8 cellular contexts compared by ENCODE assay signal in genomic region chr1:97243973-97244560, GRCh38.
A peak's percentile ranks its signal among the peaks of the same experiment; 100 is the strongest.
DNase-seq lines count a peak whose midpoint lies in the region; ATAC-seq and TF ChIP-seq lines count a peak whose summit lies in the region.

No MANE protein-coding gene starts in this region.

- no peak overlapping the region for H2AFZ ChIP-seq in GM23338

- ATAC-seq in GM23338, result no peak
- ATAC-seq in GM21786 (IDR thresholded peaks at IDR 0.05; ENCODE audit: unreplicated experiment), result no peak

- no peak overlapping the region for H3K4me3 ChIP-seq in GM06990 (replicated peaks; ENCODE audit: low read depth, low read length)
- no peak overlapping the region for H3K4me3 ChIP-seq in GM23338

- H3K4me3 Mint-ChIP-seq in GM23338, result no peak overlapping the region
- no peak overlapping the region for H3K4me3 Mint-ChIP-seq in glutamatergic neuron (ENCODE audit: unreplicated experiment)

- H3F3A ChIP-seq in GM23338 (replicated peaks; ENCODE audit: low read depth), result no peaks in the 10 kb centered on the region

- no peaks in the 10 kb centered on the region for H3K9me2 ChIP-seq in GM23338 (ENCODE audit: insufficient read depth)

- H3K27me3 Mint-ChIP-seq in GM23338 (ENCODE audit: insufficient read depth, low read depth, poor library complexity) (no peaks in the 10 kb centered on the region), glutamatergic neuron (ENCODE audit: unreplicated experiment) (no peaks in the 10 kb centered on the region)

- H3K27ac Mint-ChIP-seq in GM23338, result no peak overlapping the region
- H3K27ac Mint-ChIP-seq in glutamatergic neuron (ENCODE audit: unreplicated experiment), result no peak overlapping the region

- H3K36me3 ChIP-seq in GM06990 (ENCODE audit: control insufficient read depth, insufficient read depth, low read length) (no peaks in the 10 kb centered on the region), GM23338 (ENCODE audit: insufficient read depth) (no peaks in the 10 kb centered on the region)

- H3K4me1 Mint-ChIP-seq in GM23338 (no peaks in the 10 kb centered on the region), glutamatergic neuron (ENCODE audit: low read depth, unreplicated experiment) (peaks cover 10% of the 10 kb centered on the region)

- H3K36me3 Mint-ChIP-seq in GM23338 (ENCODE audit: low read depth) (no peaks in the 10 kb centered on the region), glutamatergic neuron (ENCODE audit: unreplicated experiment) (no peaks in the 10 kb centered on the region)

- TF ChIP-seq CTCF in GM06990 (IDR thresholded peaks at IDR 0.05; ENCODE audit: insufficient read depth, low read length, poor library complexity, severe bottlenecking) (peak; percentile 23), GM23338 (conservative IDR thresholded peaks at IDR 0.05; ENCODE audit: low read depth in 2 of 2) (peak in 1 of 2 experiments; percentile 72; a peak in 3 of 4 replicates), glutamatergic neuron (IDR thresholded peaks at IDR 0.05; ENCODE audit: partially characterized antibody, unreplicated experiment) (peak; percentile 70)

- no peaks in the 10 kb centered on the region for H3K79me2 ChIP-seq in GM23338 (replicated peaks; ENCODE audit: insufficient read depth)

- H3K27me3 ChIP-seq in GM06990 (replicated peaks; ENCODE audit: control insufficient read depth, insufficient read depth, low read length) (no peaks in the 10 kb centered on the region), GM23338 (ENCODE audit: insufficient read depth) (no peaks in the 10 kb centered on the region)

- H3K4me2 ChIP-seq in GM23338, result no peak overlapping the region

- no peaks in the 10 kb centered on the region for H4K20me1 ChIP-seq in GM23338 (replicated peaks; ENCODE audit: insufficient read depth)

- H3K4me1 ChIP-seq in GM23338 (ENCODE audit: insufficient read depth), result no peaks in the 10 kb centered on the region

- no peak for DNase-seq in GM06990 (ENCODE audit: extremely low read depth, insufficient read length)
- peak; percentile 28 for DNase-seq in GM23338 (ENCODE audit: low spot score)
- peak; percentile 40 for DNase-seq in OCI-M1 (lab: John Stamatoyannopoulos, UW)
- DNase-seq in glutamatergic neuron, result no peak
- DNase-seq in activated effector memory CD4-positive, alpha-beta T cell treated with anti-CD3 and anti-CD28 coated beads, Interleukin-2, amount 50 U/mL, for 16 hours, result no peak
- DNase-seq in glomerular visceral epithelial cell (ENCODE audit: extremely low spot score), result no peak
- DNase-seq in NCI-H774 (lab: John Stamatoyannopoulos, UW), result no peak

- H3K9me3 Mint-ChIP-seq in GM23338 (no peaks in the 10 kb centered on the region), glutamatergic neuron (ENCODE audit: unreplicated experiment) (no peaks in the 10 kb centered on the region)

- H3K27ac ChIP-seq in GM23338 (ENCODE audit: low read depth), result no peak overlapping the region

TF ChIP-seq in GM23338, 12 proteins besides CTCF, POLR2A, EP300 and RAD21 (continues in another document):
- TF ChIP-seq REST (IDR thresholded peaks at IDR 0.05; ENCODE audit: unreplicated experiment) (no peak), NANOG (IDR thresholded peaks at IDR 0.05; ENCODE audit: borderline replicate concordance) (no peak), ZNF114 (CRISPR knock-in tag; IDR thresholded peaks at IDR 0.05) (no peak), ZNF462 (CRISPR knock-in tag; IDR thresholded peaks at IDR 0.05) (no peak), POLR2AphosphoS5 (IDR thresholded peaks at IDR 0.05; ENCODE audit: low read depth) (no peak), CREB1 (CRISPR knock-in tag; IDR thresholded peaks at IDR 0.05; ENCODE audit: low read depth) (no peak), JUNB (IDR thresholded peaks at IDR 0.05; ENCODE audit: unreplicated experiment) (no peak), STAT1 (IDR thresholded peaks at IDR 0.05; ENCODE audit: unreplicated experiment) (no peak)

Comparison
In these comparisons a context has a peak if more than half of its experiments do, and no peak if none do; other contexts are left out.
1. DNase-seq: peak in GM23338 (single experiment) and OCI-M1 (single experiment); none in GM06990 (single experiment), glutamatergic neuron (single experiment), activated effector memory CD4-positive, alpha-beta T cell treated with anti-CD3 and anti-CD28 coated beads, Interleukin-2, amount 50 U/mL, for 16 hours (single experiment), glomerular visceral epithelial cell (single experiment) and NCI-H774 (single experiment).